In genomic region chr1:161131721-161132409, GRCh38 we compare ENCODE assay signal across 8 cellular contexts. TPM values are rescaled to one million over a fixed set of nuclear protein-coding genes. Genes with fewer than 3 reads are reported as not detected.
DNase-seq lines count a peak whose midpoint lies in the region; ATAC-seq and TF ChIP-seq lines count a peak whose summit lies in the region.

No MANE protein-coding gene starts in this region.

- ATAC-seq in HG02763 (IDR thresholded peaks at IDR 0.05; ENCODE audit: unreplicated experiment) (no peak), HG02970 (IDR thresholded peaks at IDR 0.05; ENCODE audit: low FRiP score, unreplicated experiment) (no peak)

- no peak for TF ChIP-seq CTCF in RWPE1 (conservative IDR thresholded peaks at IDR 0.05; ENCODE audit: low read depth)
- no peak for TF ChIP-seq CTCF in fibroblast of villous mesenchyme (IDR thresholded peaks at IDR 0.05; ENCODE audit: insufficient read depth, low read depth, low read length)
- no peak for TF ChIP-seq CTCF in progenitor cell of endocrine pancreas (IDR thresholded peaks at IDR 0.05; ENCODE audit: unreplicated experiment)

- H3K27me3 Mint-ChIP-seq in progenitor cell of endocrine pancreas: no peaks in the 10 kb centered on the region

- H3K27ac ChIP-seq in RWPE1: peak overlapping the region; percentile 98

- CTCF ChIA-PET in RWPE1 (lab: Yijun Ruan, JAX): no interaction called here

- peak overlapping the region; percentile 90 for H3K27ac Mint-ChIP-seq in progenitor cell of endocrine pancreas

- peaks cover 31% of the 10 kb centered on the region for H3K4me1 Mint-ChIP-seq in progenitor cell of endocrine pancreas (ENCODE audit: low read depth)

- POLR2A ChIA-PET in RWPE1 (lab: Yijun Ruan, JAX; ENCODE audit: low non-redundant PET): no interaction called here

- H3K4me3 ChIP-seq in fibroblast of villous mesenchyme (ENCODE audit: low read depth, low read length): peak overlapping the region; percentile 88

- H3K9me3 Mint-ChIP-seq in progenitor cell of endocrine pancreas (ENCODE audit: low read depth): no peaks in the 10 kb centered on the region

- H3K4me3 Mint-ChIP-seq in progenitor cell of endocrine pancreas (ENCODE audit: low read depth): no peak overlapping the region

- DNase-seq in activated CD4-positive, alpha-beta T cell treated with anti-CD3 and anti-CD28 coated beads for 48 hours: peak; percentile 22
- DNase-seq in activated CD4-positive, alpha-beta T cell treated with anti-CD3 and anti-CD28 coated beads for 4 hours: no peak
- DNase-seq in RWPE1 (ENCODE audit: low spot score) (peak; percentile 36), fibroblast of villous mesenchyme (ENCODE audit: low read depth) (peak; percentile 39), progenitor cell of endocrine pancreas (ENCODE audit: low spot score, unreplicated experiment) (no peak), HPDE6-E6E7 (ENCODE audit: extremely low spot score) (no peak)

- H3K36me3 Mint-ChIP-seq in progenitor cell of endocrine pancreas (ENCODE audit: insufficient read depth): peaks cover 12% of the 10 kb centered on the region

RNA-seq across cellular contexts. Expression of gene DEDD, which starts 0.6 kb away (rescaled TPM):
- total RNA-seq in fibroblast of villous mesenchyme (22.5 and 27.6 TPM in 2 replicates), progenitor cell of endocrine pancreas (46.9 and 49.3 TPM in 2 replicates)

RNA-seq across cellular contexts. Expression of gene NIT1, which starts 14.0 kb away (rescaled TPM):
- total RNA-seq in fibroblast of villous mesenchyme (23.2 and 26.8 TPM in 2 replicates), progenitor cell of endocrine pancreas (58.6 and 59.0 TPM in 2 replicates)

RNA-seq across cellular contexts. Expression of gene PFDN2, which starts 14.0 kb away (rescaled TPM):
- total RNA-seq in fibroblast of villous mesenchyme (25.9 and 26.1 TPM in 2 replicates), progenitor cell of endocrine pancreas (54.8 and 57.9 TPM in 2 replicates)

RNA-seq across cellular contexts. Expression of gene UFC1, which starts 21.9 kb away (rescaled TPM):
- 57.7 and 69.1 TPM in 2 replicates for total RNA-seq in fibroblast of villous mesenchyme
- 139 and 150 TPM in 2 replicates for total RNA-seq in progenitor cell of endocrine pancreas

RNA-seq across cellular contexts. Expression of gene USP21, which starts 27.4 kb away (rescaled TPM):
- total RNA-seq in fibroblast of villous mesenchyme (8.1 and 8.6 TPM in 2 replicates), progenitor cell of endocrine pancreas (48.8 and 51.1 TPM in 2 replicates)

Comparison
In these comparisons a context has a peak if more than half of its experiments do, and no peak if none do; other contexts are left out.
1. DNase-seq: peak in activated CD4-positive, alpha-beta T cell treated with anti-CD3 and anti-CD28 coated beads for 48 hours (single experiment), RWPE1 (single experiment) and fibroblast of villous mesenchyme (single experiment); none in activated CD4-positive, alpha-beta T cell treated with anti-CD3 and anti-CD28 coated beads for 4 hours (0 of 2), progenitor cell of endocrine pancreas (single experiment) and HPDE6-E6E7 (single experiment).